8 cellular contexts compared by ENCODE assay signal in the genomic region with DNA sequence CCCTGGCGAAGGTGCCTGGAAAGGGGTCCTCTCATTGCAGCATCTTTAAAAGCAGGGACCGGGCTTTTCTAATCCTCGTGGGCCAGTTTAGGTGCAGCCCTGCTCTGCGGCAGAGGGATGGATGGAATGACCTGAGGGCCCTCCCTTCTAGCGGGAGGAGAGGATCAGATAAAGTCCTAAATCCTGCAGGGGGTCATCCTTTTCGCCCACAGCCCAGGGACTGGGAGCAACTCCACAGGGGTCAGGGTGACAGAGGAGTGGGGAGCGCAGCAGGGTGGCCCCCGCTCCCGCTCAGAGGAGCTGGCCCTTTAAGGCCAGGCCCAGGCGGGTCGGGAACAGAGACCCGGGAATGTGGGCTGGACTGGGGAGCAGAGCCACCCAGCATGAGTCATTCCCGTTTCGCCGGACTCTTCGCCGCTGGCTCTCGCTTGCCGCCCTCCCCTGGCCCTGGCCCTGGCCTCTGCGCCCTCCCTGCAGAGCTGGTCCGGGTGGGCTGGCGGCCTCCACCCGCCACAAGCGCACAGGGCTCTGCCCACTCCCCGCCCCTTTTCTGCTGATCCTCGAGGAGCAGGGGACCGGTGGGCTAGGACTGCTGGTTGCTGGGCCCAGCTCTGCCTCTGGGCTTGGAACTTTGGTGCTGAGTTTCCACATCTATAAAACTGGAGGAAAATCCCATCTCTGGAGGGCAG.
DNase-seq lines count a peak whose midpoint lies in the region; ATAC-seq and TF ChIP-seq lines count a peak whose summit lies in the region.

No MANE protein-coding gene starts in this region.

- peaks cover 54% of the 10 kb centered on the region for H3K4me1 Mint-ChIP-seq in activated naive CD8-positive, alpha-beta T cell (ENCODE audit: low read depth)
- peaks cover 37% of the 10 kb centered on the region for H3K4me1 Mint-ChIP-seq in activated naive CD8-positive, alpha-beta T cell treated with anti-CD3 and anti-CD28 coated beads for 36 hours
- H3K4me1 Mint-ChIP-seq in activated naive CD8-positive, alpha-beta T cell treated with anti-CD3 and anti-CD28 coated beads, Interleukin-2, amount 50 U/mL, for 24 hours: peaks cover 52% of the 10 kb centered on the region
- peaks cover 20% of the 10 kb centered on the region for H3K4me1 Mint-ChIP-seq in progenitor cell of endocrine pancreas (ENCODE audit: low read depth)

- no peaks in the 10 kb centered on the region for H3K36me3 Mint-ChIP-seq in activated naive CD8-positive, alpha-beta T cell
- no peaks in the 10 kb centered on the region for H3K36me3 Mint-ChIP-seq in activated naive CD8-positive, alpha-beta T cell treated with anti-CD3 and anti-CD28 coated beads for 36 hours
- no peaks in the 10 kb centered on the region for H3K36me3 Mint-ChIP-seq in activated naive CD8-positive, alpha-beta T cell treated with anti-CD3 and anti-CD28 coated beads, Interleukin-2, amount 50 U/mL, for 24 hours (ENCODE audit: low read depth)
- H3K36me3 Mint-ChIP-seq in progenitor cell of endocrine pancreas (ENCODE audit: insufficient read depth): no peaks in the 10 kb centered on the region

- no peak for DNase-seq in activated naive CD8-positive, alpha-beta T cell treated with anti-CD3 and anti-CD28 coated beads for 36 hours
- DNase-seq in activated naive CD8-positive, alpha-beta T cell treated with anti-CD3 and anti-CD28 coated beads, Interleukin-2, amount 50 U/mL, for 24 hours: no peak
- peak; percentile 90 for DNase-seq in cardiac septum (ENCODE audit: low spot score)
- peak; percentile 54 for DNase-seq in progenitor cell of endocrine pancreas (ENCODE audit: low spot score, unreplicated experiment)
- DNase-seq in stimulated activated CD4-positive, alpha-beta T cell treated with anti-CD3 and anti-CD28 coated beads, Interleukin-1b, Interleukin-23, amount 100 ng/mL, for 48 hours: no peak
- DNase-seq in activated CD8-positive, alpha-beta memory T cell treated with anti-CD3 and anti-CD28 coated beads for 24 hours: no peak
- DNase-seq in activated CD8-positive, alpha-beta memory T cell treated with anti-CD3 and anti-CD28 coated beads, Interleukin-2, amount 50 U/mL, for 4 hours: no peak

- peak overlapping the region; percentile 76 for H3K4me3 Mint-ChIP-seq in activated naive CD8-positive, alpha-beta T cell
- H3K4me3 Mint-ChIP-seq in activated naive CD8-positive, alpha-beta T cell treated with anti-CD3 and anti-CD28 coated beads for 36 hours: no peak overlapping the region
- peak overlapping the region; percentile 77 for H3K4me3 Mint-ChIP-seq in activated naive CD8-positive, alpha-beta T cell treated with anti-CD3 and anti-CD28 coated beads, Interleukin-2, amount 50 U/mL, for 24 hours
- peak overlapping the region; percentile 79 for H3K4me3 Mint-ChIP-seq in progenitor cell of endocrine pancreas (ENCODE audit: low read depth)

- no peak for TF ChIP-seq CTCF in progenitor cell of endocrine pancreas (IDR thresholded peaks at IDR 0.05; ENCODE audit: unreplicated experiment)

- no peaks in the 10 kb centered on the region for H3K9me3 Mint-ChIP-seq in activated naive CD8-positive, alpha-beta T cell (ENCODE audit: low read depth)
- no peaks in the 10 kb centered on the region for H3K9me3 Mint-ChIP-seq in activated naive CD8-positive, alpha-beta T cell treated with anti-CD3 and anti-CD28 coated beads for 36 hours
- H3K9me3 Mint-ChIP-seq in activated naive CD8-positive, alpha-beta T cell treated with anti-CD3 and anti-CD28 coated beads, Interleukin-2, amount 50 U/mL, for 24 hours: no peaks in the 10 kb centered on the region
- H3K9me3 Mint-ChIP-seq in progenitor cell of endocrine pancreas (ENCODE audit: low read depth): peaks cover 3% of the 10 kb centered on the region

- ATAC-seq in activated naive CD8-positive, alpha-beta T cell treated with anti-CD3 and anti-CD28 coated beads, Interleukin-2, amount 50 U/mL, for 24 hours: no peak

- no peak overlapping the region for H3K27ac Mint-ChIP-seq in activated naive CD8-positive, alpha-beta T cell
- H3K27ac Mint-ChIP-seq in activated naive CD8-positive, alpha-beta T cell treated with anti-CD3 and anti-CD28 coated beads for 36 hours: no peak overlapping the region
- H3K27ac Mint-ChIP-seq in activated naive CD8-positive, alpha-beta T cell treated with anti-CD3 and anti-CD28 coated beads, Interleukin-2, amount 50 U/mL, for 24 hours: no peak overlapping the region
- peak overlapping the region; percentile 82 for H3K27ac Mint-ChIP-seq in progenitor cell of endocrine pancreas

- intact Hi-C loops in cardiac septum (cut with DNase I): loop anchor here (2.0 to 10.0 kb wide), 5 partner anchors 76 to 1014 kb away; partner anchors contain the start of genes RAD52 and WNK1

- H3K27me3 Mint-ChIP-seq in activated naive CD8-positive, alpha-beta T cell: no peaks in the 10 kb centered on the region
- H3K27me3 Mint-ChIP-seq in activated naive CD8-positive, alpha-beta T cell treated with anti-CD3 and anti-CD28 coated beads for 36 hours: no peaks in the 10 kb centered on the region
- H3K27me3 Mint-ChIP-seq in activated naive CD8-positive, alpha-beta T cell treated with anti-CD3 and anti-CD28 coated beads, Interleukin-2, amount 50 U/mL, for 24 hours: no peaks in the 10 kb centered on the region
- H3K27me3 Mint-ChIP-seq in progenitor cell of endocrine pancreas: peaks cover 18% of the 10 kb centered on the region

Comparison
In these comparisons a context has a peak if more than half of its experiments do, and no peak if none do; other contexts are left out.
1. DNase-seq: peak in cardiac septum (single experiment) and progenitor cell of endocrine pancreas (single experiment); none in activated naive CD8-positive, alpha-beta T cell treated with anti-CD3 and anti-CD28 coated beads for 36 hours (single experiment), activated naive CD8-positive, alpha-beta T cell treated with anti-CD3 and anti-CD28 coated beads, Interleukin-2, amount 50 U/mL, for 24 hours (single experiment), stimulated activated CD4-positive, alpha-beta T cell treated with anti-CD3 and anti-CD28 coated beads, Interleukin-1b, Interleukin-23, amount 100 ng/mL, for 48 hours (single experiment), activated CD8-positive, alpha-beta memory T cell treated with anti-CD3 and anti-CD28 coated beads for 24 hours (single experiment) and activated CD8-positive, alpha-beta memory T cell treated with anti-CD3 and anti-CD28 coated beads, Interleukin-2, amount 50 U/mL, for 4 hours (single experiment).